Comparison of ENCODE assay signal across 1 cellular context in genomic region chr5:149636861-149637246, GRCh38.
TF ChIP-seq lines count a peak whose summit lies in the region.

No MANE protein-coding gene starts in this region.

TF ChIP-seq in HEK293, 187 proteins besides CTCF, POLR2A, EP300 and RAD21 (continued from another document and continues in another):
- TF ChIP-seq ZNF488 (tag by site-specific recombination; IDR thresholded peaks at IDR 0.05) (no peak), ZXDB (tag by site-specific recombination; IDR thresholded peaks at IDR 0.05) (no peak), ZIC2 (tag by site-specific recombination; IDR thresholded peaks at IDR 0.05) (no peak), ZNF549 (tag by site-specific recombination; IDR thresholded peaks at IDR 0.05) (no peak), ZNF785 (tag by site-specific recombination; IDR thresholded peaks at IDR 0.05) (no peak), ZSCAN23 (tag by site-specific recombination; IDR thresholded peaks at IDR 0.05) (no peak), ZNF76 (tag by site-specific recombination; IDR thresholded peaks at IDR 0.05; ENCODE audit: borderline replicate concordance, low read depth) (no peak), ZNF174 (tag by site-specific recombination; IDR thresholded peaks at IDR 0.05) (no peak), PRDM4 (tag by site-specific recombination; IDR thresholded peaks at IDR 0.05) (no peak), ZNF121 (tag by site-specific recombination; IDR thresholded peaks at IDR 0.05) (no peak), PRDM6 (tag by site-specific recombination; IDR thresholded peaks at IDR 0.05) (no peak), ZNF670 (tag by site-specific recombination; IDR thresholded peaks at IDR 0.05; ENCODE audit: low read depth) (no peak), ZNF223 (tag by site-specific recombination; IDR thresholded peaks at IDR 0.05) (no peak), ZNF2 (tag by site-specific recombination; IDR thresholded peaks at IDR 0.05) (peak; percentile 42; the same call in 1 of the 2 replicates), ZNF660 (tag by site-specific recombination; IDR thresholded peaks at IDR 0.05) (peak; percentile 68; the same call in 1 of the 2 replicates), GFI1B (tag by site-specific recombination; IDR thresholded peaks at IDR 0.05) (no peak), ZNF791 (tag by site-specific recombination; IDR thresholded peaks at IDR 0.05) (no peak), ZNF280C (tag by site-specific recombination; IDR thresholded peaks at IDR 0.05) (no peak), ZBTB8A (tag by site-specific recombination; IDR thresholded peaks at IDR 0.05) (no peak), ZNF747 (tag by site-specific recombination; IDR thresholded peaks at IDR 0.05) (no peak), ZBTB44 (tag by site-specific recombination; IDR thresholded peaks at IDR 0.05) (no peak), ZBTB17 (tag by site-specific recombination; IDR thresholded peaks at IDR 0.05) (peak; percentile 66; the same call in 1 of the 2 replicates), ZNF677 (tag by site-specific recombination; IDR thresholded peaks at IDR 0.05) (no peak), ZNF692 (tag by site-specific recombination; IDR thresholded peaks at IDR 0.05) (no peak), ZNF501 (tag by site-specific recombination; IDR thresholded peaks at IDR 0.05) (no peak), PATZ1 (tag by site-specific recombination; IDR thresholded peaks at IDR 0.05) (no peak), BCL11B (tag by site-specific recombination; IDR thresholded peaks at IDR 0.05; ENCODE audit: low read depth) (no peak), SETDB1 (IDR thresholded peaks at IDR 0.05; ENCODE audit: insufficient read length, low read length) (no peak), ZNF548 (tag by site-specific recombination; IDR thresholded peaks at IDR 0.05) (no peak), ZNF521 (tag by site-specific recombination; IDR thresholded peaks at IDR 0.05) (no peak), PRDM1 (tag by site-specific recombination; IDR thresholded peaks at IDR 0.05) (no peak), ZFP3 (tag by site-specific recombination; IDR thresholded peaks at IDR 0.05; ENCODE audit: low read depth) (no peak), ZNF433 (tag by site-specific recombination; IDR thresholded peaks at IDR 0.05; ENCODE audit: low read depth) (no peak), ZNF629 (tag by site-specific recombination; IDR thresholded peaks at IDR 0.05) (no peak), ZFP69B (tag by site-specific recombination; IDR thresholded peaks at IDR 0.05) (no peak), ZNF777 (tag by site-specific recombination; IDR thresholded peaks at IDR 0.05; ENCODE audit: borderline replicate concordance) (no peak), ZNF610 (tag by site-specific recombination; IDR thresholded peaks at IDR 0.05; ENCODE audit: borderline replicate concordance) (no peak), ZNF701 (tag by site-specific recombination; IDR thresholded peaks at IDR 0.05) (no peak), ZSCAN30 (tag by site-specific recombination; IDR thresholded peaks at IDR 0.05) (0 out of 2 replicates have a peak, but pooled peaks have one; percentile 14), ZNF830 (tag by site-specific recombination; IDR thresholded peaks at IDR 0.05; ENCODE audit: low read depth) (no peak), ZBTB21 (tag by site-specific recombination; IDR thresholded peaks at IDR 0.05) (no peak), ZNF19 (tag by site-specific recombination; IDR thresholded peaks at IDR 0.05; ENCODE audit: low read depth) (no peak), REST (tag by site-specific recombination; IDR thresholded peaks at IDR 0.05) (no peak), SCRT1 (tag by site-specific recombination; IDR thresholded peaks at IDR 0.05; ENCODE audit: borderline replicate concordance) (no peak), ZNF580 (tag by site-specific recombination; IDR thresholded peaks at IDR 0.05) (no peak), ZNF335 (tag by site-specific recombination; conservative IDR thresholded peaks at IDR 0.05) (no peak), TRIM28 (IDR thresholded peaks at IDR 0.05; ENCODE audit: borderline replicate concordance, low read length) (no peak), ZBTB26 (tag by site-specific recombination; optimal IDR thresholded peaks at IDR 0.05) (no peak), ZNF571 (tag by site-specific recombination; IDR thresholded peaks at IDR 0.05) (no peak), ZNF350 (tag by site-specific recombination; IDR thresholded peaks at IDR 0.05) (no peak), SP7 (tag by site-specific recombination; IDR thresholded peaks at IDR 0.05) (peak; percentile 51)
